In the genomic region with DNA sequence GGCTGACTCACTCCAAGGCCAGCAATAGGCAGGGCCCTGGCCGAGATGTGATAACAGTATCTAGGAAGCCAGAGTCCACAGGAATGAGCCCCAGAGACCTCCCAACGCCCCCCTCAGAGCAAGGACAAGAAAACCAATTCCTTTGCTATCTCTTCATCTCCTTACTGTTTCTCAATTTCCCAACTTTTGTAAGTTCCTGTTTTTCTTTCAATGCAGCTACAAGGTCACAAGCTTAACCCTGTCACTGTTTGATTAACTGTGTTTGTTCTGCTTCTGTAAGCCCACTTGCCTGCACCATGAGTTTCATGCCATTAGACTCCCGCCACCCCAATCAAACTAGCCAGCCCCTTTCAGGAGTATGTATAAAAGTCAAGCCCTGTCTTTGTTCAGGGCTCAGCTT, we compare ENCODE assay signal across 26 cellular contexts. TPM values are rescaled to one million over a fixed set of nuclear protein-coding genes. Genes with fewer than 3 reads are reported as not detected.
DNase-seq lines count a peak whose midpoint lies in the region; ATAC-seq, FAIRE-seq and TF ChIP-seq lines count a peak whose summit lies in the region.
"Had no signal": no experiment of that assay in that cellular context is flagged by ENCODE, and none has a peak within 500 bp of the region (broad histone marks: within the 10 kb centered on the region; RNA-seq: fewer than 3 reads in every experiment).

No MANE protein-coding gene starts in this region.

- TF ChIP-seq POLR2A in NB4 (IDR thresholded peaks at IDR 0.05; ENCODE audit: extremely low read depth, insufficient read length), result no peak

- H3K9me3 ChIP-seq in lower lobe of right lung, result peaks cover 4% of the 10 kb centered on the region
- H3K9me3 ChIP-seq: SJCRH30 had no signal

- intact Hi-C loops in lower lobe of right lung (cut with DNase I), result no loop called here

- no peak for FAIRE-seq in D721Med (lab: Jason Lieb, UNC)
- FAIRE-seq: GM12891, HTR-8/SVneo had no signal

- H3K4me3 ChIP-seq in NB4 (ENCODE audit: low read depth, low read length) (no peak overlapping the region), lower lobe of right lung (no peak overlapping the region)
- H3K4me3 ChIP-seq: BLaER1, GM23338, SJCRH30 had no signal

- ATAC-seq in lower lobe of right lung, result no peak
- ATAC-seq: GM23338, Panc1 had no signal

- H3K36me3 ChIP-seq in lower lobe of right lung, result no peaks in the 10 kb centered on the region
- H3K36me3 ChIP-seq: BLaER1, SJCRH30 had no signal

- no peaks in the 10 kb centered on the region for H3K27me3 ChIP-seq in lower lobe of right lung (ENCODE audit: low read depth)
- H3K27me3 ChIP-seq: BLaER1, SJCRH30 had no signal

- H3K4me1 ChIP-seq in lower lobe of right lung, result no peaks in the 10 kb centered on the region
- H3K4me1 ChIP-seq: BLaER1, SJCRH30 had no signal

- peak; percentile 76 to 84 for DNase-seq in Kasumi-1 (lab: John Stamatoyannopoulos, UW)
- peak; percentile 85 for DNase-seq in NB4 (ENCODE audit: low read depth)
- peak; percentile 37 for DNase-seq in SIG-M5 (lab: John Stamatoyannopoulos, UW)
- DNase-seq in UCSD-AML1 (lab: John Stamatoyannopoulos, UW; ENCODE audit: unreplicated experiment), result peak; percentile 8
- DNase-seq in stimulated activated CD4-positive, alpha-beta T cell treated with anti-CD3 and anti-CD28 coated beads, Interleukin-15, amount 100 ng/mL, for 24 hours, result no peak
- DNase-seq in stimulated activated CD4-positive, alpha-beta T cell treated with anti-CD3 and anti-CD28 coated beads, Interleukin-1b, Interleukin-23, amount 100 ng/mL, for 48 hours, result no peak
- DNase-seq in D721Med (ENCODE audit: insufficient read length, low spot score), result no peak
- DNase-seq in lower lobe of right lung, result no peak
- DNase-seq: CD4-positive, alpha-beta T cell; COR-L47; DND-41; HCEC 1CT; IMR-90; NCI-H1092 treated with DMSO at 0.1 percent for 48 hours; NCI-H146; NCI-H2029; NCI-H226; NCI-H524; NCI-H774; NK-92 treated with Interleukin-12 subunit alpha and Interleukin-12 subunit beta, amount 100 ng/mL, for 24 hours; SJCRH30 had no signal

- TF ChIP-seq CTCF in NB4 (IDR thresholded peaks at IDR 0.05; ENCODE audit: low read depth, low read length) (no peak), D721Med (IDR thresholded peaks at IDR 0.05; ENCODE audit: insufficient read depth, missing control alignments) (no peak), lower lobe of right lung (IDR thresholded peaks at IDR 0.05) (no peak)

- no peak overlapping the region for H3K27ac ChIP-seq in lower lobe of right lung
- H3K27ac ChIP-seq: BLaER1, SJCRH30 had no signal

RNA-seq across cellular contexts. Expression of a gene that starts 3.5 kb away (rescaled TPM):
- 1.1 TPM for total RNA-seq in lower lobe of right lung
- total RNA-seq: CD4-positive, alpha-beta T cell had no signal

Comparison
In these comparisons a context has a peak if more than half of its experiments do, and no peak if none do; other contexts are left out.
1. DNase-seq: peak in Kasumi-1 (2 of 2), NB4 (single experiment), SIG-M5 (single experiment) and UCSD-AML1 (single experiment); none in stimulated activated CD4-positive, alpha-beta T cell treated with anti-CD3 and anti-CD28 coated beads, Interleukin-15, amount 100 ng/mL, for 24 hours (single experiment), stimulated activated CD4-positive, alpha-beta T cell treated with anti-CD3 and anti-CD28 coated beads, Interleukin-1b, Interleukin-23, amount 100 ng/mL, for 48 hours (single experiment), D721Med (single experiment) and lower lobe of right lung (single experiment).